In genomic region chr6:7727951-7728854, GRCh38 we compare ENCODE assay signal across 7 cellular contexts. TPM values are rescaled to one million over a fixed set of nuclear protein-coding genes. Genes with fewer than 3 reads are reported as not detected.
DNase-seq lines count a peak whose midpoint lies in the region; FAIRE-seq and TF ChIP-seq lines count a peak whose summit lies in the region.

No MANE protein-coding gene starts in this region.

- no peaks in the 10 kb centered on the region for H3K36me3 ChIP-seq in adrenal gland (replicated peaks in 1 of 2)
- no peaks in the 10 kb centered on the region for H3K36me3 ChIP-seq in iPS-18a (ENCODE audit: control insufficient read depth, low read depth, low read length)
- H3K36me3 ChIP-seq in skeletal muscle tissue (ENCODE audit: control insufficient read depth in 3 of 3, insufficient read depth in 3 of 3, low read length in 3 of 3) = no peaks in the 10 kb centered on the region
- H3K36me3 ChIP-seq in small intestine (ENCODE audit: control insufficient read depth in 2 of 2, insufficient read depth in 2 of 2, low read length in 2 of 2) = no peaks in the 10 kb centered on the region

- DNase-seq in GM12864 (ENCODE audit: low read depth) = no peak
- DNase-seq in NCI-H128 (lab: John Stamatoyannopoulos, UW; ENCODE audit: unreplicated experiment) = peak; percentile 43
- peak in 6 of 7 donors; percentile 22 to 58 (median 37) for DNase-seq in adrenal gland
- DNase-seq in H4 (ENCODE audit: low spot score) = no peak
- DNase-seq in small intestine = no peak

- H3K4me1 ChIP-seq in adrenal gland (replicated peaks in 1 of 2) = peaks cover 17 to 33% of the 10 kb centered on the region in 2 donors
- H3K4me1 ChIP-seq in iPS-18a (ENCODE audit: control insufficient read depth, low read depth, low read length) = peaks cover 28% of the 10 kb centered on the region
- peaks cover 26 to 32% (median 30%) of the 10 kb centered on the region in 3 donors for H3K4me1 ChIP-seq in skeletal muscle tissue (ENCODE audit: control insufficient read depth in 3 of 3, insufficient read depth in 3 of 3, low read length in 3 of 3)
- H3K4me1 ChIP-seq in small intestine (ENCODE audit: control insufficient read depth in 2 of 2, insufficient read depth in 1 of 2, low read depth in 1 of 2, low read length in 1 of 2) = no peaks in the 10 kb centered on the region

- intact Hi-C loops in adrenal gland (cut with DNase I) = loop anchor here (10.0 kb wide), 2 partner anchors 127 to 277 kb away; no protein-coding TSS in a partner anchor

- no peaks in the 10 kb centered on the region for H3K9me3 ChIP-seq in adrenal gland (replicated peaks in 1 of 3)
- no peaks in the 10 kb centered on the region for H3K9me3 ChIP-seq in iPS-18a (ENCODE audit: control insufficient read depth, low read depth, low read length)
- H3K9me3 ChIP-seq in skeletal muscle tissue (ENCODE audit: control insufficient read depth in 3 of 3, low read length in 3 of 3) = no peaks in the 10 kb centered on the region
- H3K9me3 ChIP-seq in small intestine (ENCODE audit: control insufficient read depth, low read depth) = no peaks in the 10 kb centered on the region

- H3K9ac ChIP-seq in iPS-18a (ENCODE audit: low read length) (no peak overlapping the region), skeletal muscle tissue (ENCODE audit: low read depth in 1 of 3, low read length in 3 of 3) (peak overlapping the region; percentile 21 to 40 (median 23))

- H3K27me3 ChIP-seq in adrenal gland (peaks cover 30% of the 10 kb centered on the region), iPS-18a (ENCODE audit: control insufficient read depth, insufficient read depth, low read length) (peaks cover 83% of the 10 kb centered on the region), skeletal muscle tissue (ENCODE audit: control insufficient read depth in 3 of 3, insufficient read depth in 3 of 3, low read length in 3 of 3) (peaks cover 41 to 58% (median 48%) of the 10 kb centered on the region in 3 donors), small intestine (ENCODE audit: control insufficient read depth in 2 of 2, insufficient read depth in 2 of 2, low read length in 2 of 2) (peaks cover 0 to 4% of the 10 kb centered on the region in 2 donors)

- no peak for FAIRE-seq in small intestine (lab: Jason Lieb, UNC)

- H3K4me3 ChIP-seq in GM12864 (ENCODE audit: low read depth, low read length) = peak overlapping the region; percentile 66
- H3K4me3 ChIP-seq in adrenal gland = peak overlapping the region in 1 of 4 donors; percentile 80
- peak overlapping the region; percentile 60 for H3K4me3 ChIP-seq in iPS-18a (ENCODE audit: low read length)
- H3K4me3 ChIP-seq in skeletal muscle tissue (ENCODE audit: low read length in 3 of 3) = peak overlapping the region; percentile 60 to 75 (median 72)
- no peak overlapping the region for H3K4me3 ChIP-seq in small intestine (ENCODE audit: low read depth in 1 of 2, low read length in 2 of 2)

- TF ChIP-seq CTCF in GM12864 (IDR thresholded peaks at IDR 0.05; ENCODE audit: low read depth, low read length, missing control alignments) (no peak), adrenal gland (IDR thresholded peaks at IDR 0.05) (no peak)

- WGBS in adrenal gland, 4 donors = 1 to 3% (median 2%) methylated on average over 29 to 45 of the region's 45 CpGs
- 2 to 4% (median 2%) methylated on average over 45 of the region's 45 CpGs for WGBS in small intestine, 3 donors

- no peak for TF ChIP-seq POLR2A in adrenal gland (IDR thresholded peaks at IDR 0.05)

- H3K27ac ChIP-seq in adrenal gland = peak overlapping the region in 1 of 5 donors; percentile 33
- no peak overlapping the region for H3K27ac ChIP-seq in iPS-18a (ENCODE audit: low read length)
- no peak overlapping the region for H3K27ac ChIP-seq in skeletal muscle tissue (ENCODE audit: low read depth, low read length)
- no peak overlapping the region for H3K27ac ChIP-seq in small intestine (ENCODE audit: low read depth in 1 of 2, low read length in 1 of 2)

RNA-seq across cellular contexts. Expression of gene BMP6, which starts 2.3 kb away (rescaled TPM):
- total RNA-seq in adrenal gland = 1 to 10 TPM; 1.7 to 6.3 (median 4.5) TPM
- 1 to 10 TPM; 1.4 to 3.4 (median 2.6) TPM for polyA plus RNA-seq in adrenal gland
- 2.1 TPM for total RNA-seq in skeletal muscle tissue
- total RNA-seq in H4 (2014; rRNA removed; shearing (Covaris generic)) = 2.1 and 2.8 TPM in 2 replicates
- 1 to 10 TPM in 2 of 3 donors, under 1 TPM in 1; 0.22 to 2.0 (median 1.4) TPM for polyA plus RNA-seq in small intestine

Comparison
In these comparisons a context has a peak if more than half of its experiments do, and no peak if none do; other contexts are left out.
1. DNase-seq: peak in NCI-H128 (single experiment) and adrenal gland (6 of 7); none in GM12864 (single experiment), H4 (single experiment) and small intestine (single experiment).
2. H3K4me3 ChIP-seq: peak in GM12864 (single experiment), iPS-18a (single experiment) and skeletal muscle tissue (3 of 3); none in small intestine (0 of 2).